ENCODE assay signal across 8 cellular contexts in genomic region chr1:33180226-33181037, GRCh38. TPM values are rescaled to one million over a fixed set of nuclear protein-coding genes. Genes with fewer than 3 reads are reported as not detected.
DNase-seq lines count a peak whose midpoint lies in the region; ATAC-seq and TF ChIP-seq lines count a peak whose summit lies in the region.

No MANE protein-coding gene starts in this region.

- 9 to 10% methylated on average over 38 of the region's 38 CpGs for WGBS in heart right ventricle, 2 donors

- no peaks in the 10 kb centered on the region for H3K9me3 ChIP-seq in heart right ventricle
- no peaks in the 10 kb centered on the region for H3K9me3 ChIP-seq in tibial artery

- H3K27me3 ChIP-seq in heart right ventricle (peaks cover 0 to 9% (median 0%) of the 10 kb centered on the region in 7 donors), tibial artery (no peaks in the 10 kb centered on the region)

- DNase-seq in ELR (ENCODE audit: low read depth) (peak; percentile 92), NCI-H146 (lab: John Stamatoyannopoulos, UW) (peak; percentile 91), amniotic epithelial cell (ENCODE audit: low read depth) (peak; percentile 77), heart right ventricle (peak; percentile 91 to 94), pons (ENCODE audit: low spot score) (peak; percentile 88), tibial artery (peak; percentile 92 to 96)

- ATAC-seq in HG02678 (IDR thresholded peaks at IDR 0.05; ENCODE audit: unreplicated experiment): peak; percentile 78
- ATAC-seq in heart right ventricle: peak; percentile 90 to 96 (median 91)

- peaks cover 1% of the 10 kb centered on the region for H3K36me3 Mint-ChIP-seq in T-helper 1 cell treated with Interleukin-12 subunit alpha and Interleukin-12 subunit beta and Interleukin-4 antibody, amounts not matched to agents 30 μg/mL and 1 μg/mL, for 36 hours (ENCODE audit: low read depth)

- H3K4me1 ChIP-seq in heart right ventricle (peaks cover 3 to 36% (median 16%) of the 10 kb centered on the region in 9 donors), tibial artery (peaks cover 0 to 34% (median 8%) of the 10 kb centered on the region in 4 donors)

- H3K27ac Mint-ChIP-seq in T-helper 1 cell treated with Interleukin-12 subunit alpha and Interleukin-12 subunit beta and Interleukin-4 antibody, amounts not matched to agents 30 μg/mL and 1 μg/mL, for 36 hours: peak overlapping the region; percentile 82

- H3K36me3 ChIP-seq in heart right ventricle (peaks cover 0 to 17% (median 0%) of the 10 kb centered on the region in 9 donors), tibial artery (peaks cover 0 to 14% (median 5%) of the 10 kb centered on the region in 3 donors)

- TF ChIP-seq CTCF in heart right ventricle (IDR thresholded peaks at IDR 0.05) (no peak), tibial artery (IDR thresholded peaks at IDR 0.05) (no peak)

- H3K27me3 Mint-ChIP-seq in T-helper 1 cell treated with Interleukin-12 subunit alpha and Interleukin-12 subunit beta and Interleukin-4 antibody, amounts not matched to agents 30 μg/mL and 1 μg/mL, for 36 hours (ENCODE audit: low read depth): peaks cover 27% of the 10 kb centered on the region

- H3K4me1 Mint-ChIP-seq in T-helper 1 cell treated with Interleukin-12 subunit alpha and Interleukin-12 subunit beta and Interleukin-4 antibody, amounts not matched to agents 30 μg/mL and 1 μg/mL, for 36 hours (ENCODE audit: low read depth): peaks cover 14% of the 10 kb centered on the region

- H3K4me3 ChIP-seq in heart right ventricle: peak overlapping the region in 9 of 10 donors; percentile 75 to 95 (median 89)
- peak overlapping the region; percentile 77 for H3K4me3 ChIP-seq in tibial artery

- peak overlapping the region; percentile 90 for H3K4me3 Mint-ChIP-seq in T-helper 1 cell treated with Interleukin-12 subunit alpha and Interleukin-12 subunit beta and Interleukin-4 antibody, amounts not matched to agents 30 μg/mL and 1 μg/mL, for 36 hours

- H3K27ac ChIP-seq in heart right ventricle: peak overlapping the region in 7 of 10 donors; percentile 12 to 86 (median 81)
- H3K27ac ChIP-seq in tibial artery: peak overlapping the region in 1 of 2 donors; percentile 86

- no peaks in the 10 kb centered on the region for H3K9me3 Mint-ChIP-seq in T-helper 1 cell treated with Interleukin-12 subunit alpha and Interleukin-12 subunit beta and Interleukin-4 antibody, amounts not matched to agents 30 μg/mL and 1 μg/mL, for 36 hours

- intact Hi-C loops in heart right ventricle (cut with DNase I) (loop anchor here in 2 of 10 donors (5.0 kb wide), 2 partner anchors 47 to 53 kb away; no protein-coding TSS in a partner anchor), tibial artery (cut with DNase I; ENCODE audit: low total_unique reads) (loop anchor here (10.0 kb wide), 1 partner anchor 84 kb away; no protein-coding TSS in a partner anchor)

RNA-seq across cellular contexts. Expression of gene TRIM62, which starts 1.4 kb away (rescaled TPM):
- 1 to 10 TPM; 2.0 to 3.7 (median 2.8) TPM for total RNA-seq in heart right ventricle
- 1 to 10 TPM; 2.4 to 2.5 TPM for polyA plus RNA-seq in heart right ventricle
